In genomic region chr4:8792491-8792890, GRCh38 we compare ENCODE assay signal across 36 cellular contexts.
"Had no signal": no experiment of that assay in that cellular context is flagged by ENCODE, and none has a peak within 500 bp of the region (broad histone marks: within the 10 kb centered on the region; RNA-seq: fewer than 3 reads in every experiment).

No MANE protein-coding gene starts in this region.

- DNase-seq: activated B cell treated with CpG ODN at 0.5 μM for 24 hours; activated CD4-positive, alpha-beta memory T cell treated with anti-CD3 and anti-CD28 coated beads for 36 hours; activated CD4-positive, alpha-beta T cell treated with anti-CD3 and anti-CD28 coated beads for 48 hours; activated CD4-positive, alpha-beta T cell treated with anti-CD3 and anti-CD28 coated beads, Interleukin-2, amount 50 U/mL, for 1 hour; activated CD8-positive, alpha-beta memory T cell treated with anti-CD3 and anti-CD28 coated beads, Interleukin-2, amount 10 ng/mL, durations not matched to agents 7 days and 5 days; activated CD8-positive, alpha-beta memory T cell treated with anti-CD3 and anti-CD28 coated beads, Interleukin-2, amount 50 U/mL, for 4 hours; activated CD8-positive, alpha-beta T cell treated with anti-CD3 and anti-CD28 coated beads, Interleukin-2, amount 10 ng/mL, durations not matched to agents 7 days and 5 days; activated effector memory CD4-positive, alpha-beta T cell treated with anti-CD3 and anti-CD28 coated beads, Interleukin-2, amount 50 U/mL, for 16 hours; activated naive CD4-positive, alpha-beta T cell treated with anti-CD3 and anti-CD28 coated beads for 36 hours; activated naive CD8-positive, alpha-beta T cell treated with anti-CD3 and anti-CD28 coated beads for 36 hours; activated naive CD8-positive, alpha-beta T cell treated with anti-CD3 and anti-CD28 coated beads, Interleukin-2, amount 50 U/mL, for 24 hours; activated T-cell treated with anti-CD3 and anti-CD28 coated beads, Interleukin-2, amount 50 U/mL, for 1 hour; activated T-cell treated with anti-CD3 and anti-CD28 coated beads, Interleukin-2, amount 50 U/mL, for 48 hours; adrenal gland; amygdala; aorta; body of pancreas; dorsolateral prefrontal cortex; effector memory CD4-positive, alpha-beta T cell; endodermal cell; foreskin fibroblast; T-helper 1 cell; T-helper 17 cell; T1000; WERI-Rb-1 had no signal

- H3K9me3 ChIP-seq: adrenal gland, body of pancreas had no signal

- H3K4me1 Mint-ChIP-seq: activated B cell treated with CpG ODN at 0.5 μM for 24 hours; activated CD8-positive, alpha-beta memory T cell treated with anti-CD3 and anti-CD28 coated beads, Interleukin-2, amount 10 ng/mL, durations not matched to agents 7 days and 5 days; activated naive CD4-positive, alpha-beta T cell treated with anti-CD3 and anti-CD28 coated beads, Interleukin-2, amount 50 U/mL, for 24 hours; activated naive CD8-positive, alpha-beta T cell treated with anti-CD3 and anti-CD28 coated beads for 36 hours; activated naive CD8-positive, alpha-beta T cell treated with anti-CD3 and anti-CD28 coated beads, Interleukin-2, amount 50 U/mL, for 24 hours; central memory CD8-positive, alpha-beta T cell; endodermal cell; T-helper 17 cell had no signal

- H3K27me3 Mint-ChIP-seq: activated B cell treated with CpG ODN at 0.5 μM for 24 hours; activated CD4-positive, alpha-beta memory T cell treated with anti-CD3 and anti-CD28 coated beads for 36 hours; activated CD8-positive, alpha-beta memory T cell treated with anti-CD3 and anti-CD28 coated beads, Interleukin-2, amount 10 ng/mL, durations not matched to agents 7 days and 5 days; activated naive CD4-positive, alpha-beta T cell treated with anti-CD3 and anti-CD28 coated beads, Interleukin-2, amount 50 U/mL, for 24 hours; activated naive CD8-positive, alpha-beta T cell treated with anti-CD3 and anti-CD28 coated beads for 36 hours; activated naive CD8-positive, alpha-beta T cell treated with anti-CD3 and anti-CD28 coated beads, Interleukin-2, amount 50 U/mL, for 24 hours; central memory CD8-positive, alpha-beta T cell; dendritic cell treated with granulocyte-macrophage colony-stimulating factor and Interleukin-4, amounts not matched to agents 40 ng/mL and 50 ng/mL, for 4 days; T-helper 17 cell had no signal

- H3K9me3 Mint-ChIP-seq: activated B cell treated with CpG ODN at 0.5 μM for 24 hours; activated CD4-positive, alpha-beta memory T cell treated with anti-CD3 and anti-CD28 coated beads for 36 hours; activated naive CD4-positive, alpha-beta T cell treated with anti-CD3 and anti-CD28 coated beads, Interleukin-2, amount 50 U/mL, for 24 hours; activated naive CD8-positive, alpha-beta T cell treated with anti-CD3 and anti-CD28 coated beads for 36 hours; activated naive CD8-positive, alpha-beta T cell treated with anti-CD3 and anti-CD28 coated beads, Interleukin-2, amount 50 U/mL, for 24 hours; activated T-helper 1 cell treated with anti-CD3 and anti-CD28 coated beads, Interleukin-12 subunit alpha, Interleukin-12 subunit beta, Interleukin-2, Interleukin-4 antibody, amounts not matched to agents 30 ng/mL and 10 ng/mL and 1 ng/mL, durations not matched to agents 14 hours and 24 hours and 36 hours; activated T-helper 2 cell treated with anti-CD3 and anti-CD28 coated beads, Interferon-gamma antibody, Interleukin-2, Interleukin-4, amounts not matched to agents 10 μg/mL and 5 μg/mL and 100 μg/mL, durations not matched to agents 14 hours and 24 hours and 36 hours; central memory CD8-positive, alpha-beta T cell; dendritic cell treated with granulocyte-macrophage colony-stimulating factor and Interleukin-4, amounts not matched to agents 40 ng/mL and 50 ng/mL, for 4 days; endodermal cell; T-helper 2 cell treated with Interferon-gamma antibody and Interleukin-4, amounts not matched to agents 5 μg/mL and 100 μg/mL, for 36 hours had no signal

- ATAC-seq: activated CD4-positive, CD25-positive, alpha-beta regulatory T cell treated with anti-CD3 and anti-CD28 coated beads, Interleukin-2, amount 50 U/mL, for 24 hours; activated CD8-positive, alpha-beta memory T cell treated with anti-CD3 and anti-CD28 coated beads, Interleukin-2, amount 10 ng/mL, durations not matched to agents 7 days and 5 days; activated CD8-positive, alpha-beta T cell treated with anti-CD3 and anti-CD28 coated beads, Interleukin-2, amount 10 ng/mL, durations not matched to agents 7 days and 5 days; activated naive CD8-positive, alpha-beta T cell treated with anti-CD3 and anti-CD28 coated beads, Interleukin-2, amount 50 U/mL, for 24 hours; body of pancreas; esophagus mucosa; T-helper 17 cell had no signal

- H3K27ac Mint-ChIP-seq: activated B cell treated with CpG ODN at 0.5 μM for 24 hours; activated CD4-positive, alpha-beta memory T cell treated with anti-CD3 and anti-CD28 coated beads for 36 hours; activated CD8-positive, alpha-beta memory T cell treated with anti-CD3 and anti-CD28 coated beads, Interleukin-2, amount 10 ng/mL, durations not matched to agents 7 days and 5 days; activated CD8-positive, alpha-beta T cell treated with anti-CD3 and anti-CD28 coated beads, Interleukin-2, amount 10 ng/mL, durations not matched to agents 7 days and 5 days; activated naive CD4-positive, alpha-beta T cell treated with anti-CD3 and anti-CD28 coated beads for 36 hours; activated naive CD4-positive, alpha-beta T cell treated with anti-CD3 and anti-CD28 coated beads, Interleukin-2, amount 50 U/mL, for 24 hours; activated naive CD8-positive, alpha-beta T cell treated with anti-CD3 and anti-CD28 coated beads for 36 hours; activated naive CD8-positive, alpha-beta T cell treated with anti-CD3 and anti-CD28 coated beads, Interleukin-2, amount 50 U/mL, for 24 hours; activated T-helper 1 cell treated with anti-CD3 and anti-CD28 coated beads, Interleukin-12 subunit alpha, Interleukin-12 subunit beta, Interleukin-2, Interleukin-4 antibody, amounts not matched to agents 30 ng/mL and 10 ng/mL and 1 ng/mL, durations not matched to agents 14 hours and 24 hours and 36 hours; activated T-helper 2 cell treated with anti-CD3 and anti-CD28 coated beads, Interferon-gamma antibody, Interleukin-2, Interleukin-4, amounts not matched to agents 10 μg/mL and 5 μg/mL and 100 μg/mL, durations not matched to agents 14 hours and 24 hours and 36 hours; dendritic cell treated with granulocyte-macrophage colony-stimulating factor and Interleukin-4, amounts not matched to agents 40 ng/mL and 50 ng/mL, for 4 days; endodermal cell; T-helper 17 cell; T-helper 2 cell treated with Interferon-gamma antibody and Interleukin-4, amounts not matched to agents 5 μg/mL and 100 μg/mL, for 36 hours had no signal

- H3K27ac ChIP-seq: adrenal gland, body of pancreas, cardiac muscle cell, coronary artery, dorsolateral prefrontal cortex, WERI-Rb-1 had no signal

- H3K4me1 ChIP-seq: adrenal gland, body of pancreas had no signal

- H3K4me3 ChIP-seq: adrenal gland, body of pancreas, cardiac muscle cell, coronary artery, dorsolateral prefrontal cortex had no signal

- FAIRE-seq: frontal cortex had no signal

- H3K36me3 ChIP-seq: adrenal gland, cardiac muscle cell, WERI-Rb-1 had no signal

- H3K4me3 Mint-ChIP-seq: activated B cell treated with CpG ODN at 0.5 μM for 24 hours; activated CD4-positive, alpha-beta memory T cell treated with anti-CD3 and anti-CD28 coated beads for 36 hours; activated CD8-positive, alpha-beta memory T cell treated with anti-CD3 and anti-CD28 coated beads, Interleukin-2, amount 10 ng/mL, durations not matched to agents 7 days and 5 days; activated CD8-positive, alpha-beta T cell treated with anti-CD3 and anti-CD28 coated beads, Interleukin-2, amount 10 ng/mL, durations not matched to agents 7 days and 5 days; activated naive CD4-positive, alpha-beta T cell treated with anti-CD3 and anti-CD28 coated beads for 36 hours; activated naive CD4-positive, alpha-beta T cell treated with anti-CD3 and anti-CD28 coated beads, Interleukin-2, amount 50 U/mL, for 24 hours; activated naive CD8-positive, alpha-beta T cell treated with anti-CD3 and anti-CD28 coated beads for 36 hours; activated naive CD8-positive, alpha-beta T cell treated with anti-CD3 and anti-CD28 coated beads, Interleukin-2, amount 50 U/mL, for 24 hours; activated T-helper 1 cell treated with anti-CD3 and anti-CD28 coated beads, Interleukin-12 subunit alpha, Interleukin-12 subunit beta, Interleukin-2, Interleukin-4 antibody, amounts not matched to agents 30 ng/mL and 10 ng/mL and 1 ng/mL, durations not matched to agents 14 hours and 24 hours and 36 hours; central memory CD8-positive, alpha-beta T cell; dendritic cell treated with granulocyte-macrophage colony-stimulating factor and Interleukin-4, amounts not matched to agents 40 ng/mL and 50 ng/mL, for 4 days; endodermal cell; T-helper 17 cell; T-helper 2 cell treated with Interferon-gamma antibody and Interleukin-4, amounts not matched to agents 5 μg/mL and 100 μg/mL, for 36 hours had no signal

- H3K27me3 ChIP-seq: adrenal gland, body of pancreas, cardiac muscle cell had no signal
